1 cellular context compared by ENCODE assay signal in genomic region chr20:47208534-47209174, GRCh38.
TF ChIP-seq lines count a peak whose summit lies in the region.

No MANE protein-coding gene starts in this region.

TF ChIP-seq in K562, 482 proteins besides CTCF, POLR2A, EP300 and RAD21 (continued from another document):
- TF ChIP-seq, protein P1, sequence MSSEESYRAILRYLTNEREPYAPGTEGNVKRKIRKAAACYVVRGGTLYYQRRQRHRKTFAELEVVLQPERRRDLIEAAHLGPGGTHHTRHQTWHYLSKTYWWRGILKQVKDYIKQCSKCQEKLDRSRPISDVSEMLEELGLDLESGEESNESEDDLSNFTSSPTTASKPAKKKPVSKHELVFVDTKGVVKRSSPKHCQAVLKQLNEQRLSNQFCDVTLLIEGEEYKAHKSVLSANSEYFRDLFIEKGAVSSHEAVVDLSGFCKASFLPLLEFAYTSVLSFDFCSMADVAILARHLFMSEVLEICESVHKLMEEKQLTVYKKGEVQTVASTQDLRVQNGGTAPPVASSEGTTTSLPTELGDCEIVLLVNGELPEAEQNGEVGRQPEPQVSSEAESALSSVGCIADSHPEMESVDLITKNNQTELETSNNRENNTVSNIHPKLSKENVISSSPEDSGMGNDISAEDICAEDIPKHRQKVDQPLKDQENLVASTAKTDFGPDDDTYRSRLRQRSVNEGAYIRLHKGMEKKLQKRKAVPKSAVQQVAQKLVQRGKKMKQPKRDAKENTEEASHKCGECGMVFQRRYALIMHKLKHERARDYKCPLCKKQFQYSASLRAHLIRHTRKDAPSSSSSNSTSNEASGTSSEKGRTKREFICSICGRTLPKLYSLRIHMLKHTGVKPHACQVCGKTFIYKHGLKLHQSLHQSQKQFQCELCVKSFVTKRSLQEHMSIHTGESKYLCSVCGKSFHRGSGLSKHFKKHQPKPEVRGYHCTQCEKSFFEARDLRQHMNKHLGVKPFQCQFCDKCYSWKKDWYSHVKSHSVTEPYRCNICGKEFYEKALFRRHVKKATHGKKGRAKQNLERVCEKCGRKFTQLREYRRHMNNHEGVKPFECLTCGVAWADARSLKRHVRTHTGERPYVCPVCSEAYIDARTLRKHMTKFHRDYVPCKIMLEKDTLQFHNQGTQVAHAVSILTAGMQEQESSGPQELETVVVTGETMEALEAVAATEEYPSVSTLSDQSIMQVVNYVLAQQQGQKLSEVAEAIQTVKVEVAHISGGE (CRISPR knock-in tag; IDR thresholded peaks at IDR 0.05): peak in 1 of 3 experiments; percentile 61; a peak in 2 of 6 replicates
- TF ChIP-seq SUPT5H (IDR thresholded peaks at IDR 0.05): peak; percentile 70; the same call in 1 of the 2 replicates
- no peak for TF ChIP-seq E2F5 (CRISPR knock-in tag; IDR thresholded peaks at IDR 0.05)
- TF ChIP-seq ZC3H8 (IDR thresholded peaks at IDR 0.05): no peak
- TF ChIP-seq SRSF3 (IDR thresholded peaks at IDR 0.05; ENCODE audit: insufficient read depth, low read length): no peak
TF ChIP-seq in K562: peak in this region for 7.
